ENCODE assay signal across 8 cellular contexts in the genomic region with DNA sequence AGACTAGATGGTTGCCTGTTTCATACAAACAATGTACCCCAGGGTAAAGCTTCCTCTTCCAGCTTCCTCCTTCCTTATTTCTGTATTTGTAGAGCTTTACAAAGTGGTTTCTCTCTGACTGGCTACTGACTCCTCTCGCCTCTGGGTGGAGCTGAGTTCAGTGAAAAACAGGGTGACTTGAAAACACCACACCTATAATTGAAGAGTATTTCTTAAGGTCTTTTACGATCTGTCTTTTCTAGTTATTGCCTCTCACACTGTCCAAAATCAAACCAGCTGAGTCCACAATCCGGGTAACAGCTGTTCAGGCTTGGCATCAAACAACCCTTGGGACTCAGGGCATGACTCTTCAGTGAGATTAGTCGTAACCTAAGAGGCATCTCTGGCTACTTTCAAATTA.
DNase-seq lines count a peak whose midpoint lies in the region; ATAC-seq and TF ChIP-seq lines count a peak whose summit lies in the region.

No MANE protein-coding gene starts in this region.

- no peak overlapping the region for H3K27ac Mint-ChIP-seq in glutamatergic neuron (ENCODE audit: unreplicated experiment)

- ATAC-seq in GM21825 (IDR thresholded peaks at IDR 0.05; ENCODE audit: unreplicated experiment): peak; percentile 69
- peak; percentile 31 to 88 (median 80) for ATAC-seq in heart left ventricle

- H3K27ac ChIP-seq in heart left ventricle: peak overlapping the region in 7 of 12 donors; percentile 10 to 83 (median 39)
- H3K27ac ChIP-seq in uterus: no peak overlapping the region

- DNase-seq in NOMO-1 treated with dmso at 0.1 percent for 144 hours (lab: John Stamatoyannopoulos, UW; ENCODE audit: unreplicated experiment) (peak; percentile 73), heart left ventricle (peak in 3 of 5 donors; percentile 18 to 34 (median 33)), iPS-NIHi11 (ENCODE audit: low spot score) (no peak), glutamatergic neuron (no peak), DMS79 (lab: John Stamatoyannopoulos, UW) (no peak), uterus (no peak)

- H3K27me3 Mint-ChIP-seq in glutamatergic neuron (ENCODE audit: unreplicated experiment): peaks cover 2% of the 10 kb centered on the region

- H3K4me1 ChIP-seq in heart left ventricle (peaks cover 0 to 31% (median 0%) of the 10 kb centered on the region in 12 donors), uterus (no peaks in the 10 kb centered on the region)

- H3K27me3 ChIP-seq in heart left ventricle (no peaks in the 10 kb centered on the region), uterus (no peaks in the 10 kb centered on the region)

- TF ChIP-seq CTCF in GM12872 (IDR thresholded peaks at IDR 0.05; ENCODE audit: insufficient read depth, low read depth, low read length): 0 out of 3 replicates have a peak, but pooled peaks have one; percentile 16
- TF ChIP-seq CTCF in heart left ventricle (IDR thresholded peaks at IDR 0.05): peak in 5 of 12 donors; percentile 9 to 39 (median 14)
- TF ChIP-seq CTCF in glutamatergic neuron (IDR thresholded peaks at IDR 0.05; ENCODE audit: partially characterized antibody, unreplicated experiment): no peak
- no peak for TF ChIP-seq CTCF in uterus (IDR thresholded peaks at IDR 0.05)

- peaks cover 2% of the 10 kb centered on the region for H3K9me3 Mint-ChIP-seq in glutamatergic neuron (ENCODE audit: unreplicated experiment)

- intact Hi-C loops in heart left ventricle (cut with DNase I): loop anchor here in 1 of 10 donors (10.0 kb wide), 1 partner anchor 68 kb away; no protein-coding TSS in a partner anchor
- intact Hi-C loops in uterus (cut with DNase I; ENCODE audit: low total_unique reads): no loop called here

- H3K4me3 Mint-ChIP-seq in glutamatergic neuron (ENCODE audit: unreplicated experiment): no peak overlapping the region

- H3K36me3 ChIP-seq in heart left ventricle: no peaks in the 10 kb centered on the region
- no peaks in the 10 kb centered on the region for H3K36me3 ChIP-seq in uterus

- WGBS in heart left ventricle, 4 donors: 49 to 71% (median 55%) methylated on average over 4 of the region's 4 CpGs

- peaks cover 4% of the 10 kb centered on the region for H3K4me1 Mint-ChIP-seq in glutamatergic neuron (ENCODE audit: low read depth, unreplicated experiment)

- TF ChIP-seq POLR2A in heart left ventricle (IDR thresholded peaks at IDR 0.05) (no peak), uterus (IDR thresholded peaks at IDR 0.05) (no peak)

- H3K36me3 Mint-ChIP-seq in glutamatergic neuron (ENCODE audit: unreplicated experiment): no peaks in the 10 kb centered on the region

- H3K9me3 ChIP-seq in heart left ventricle: no peaks in the 10 kb centered on the region
- H3K9me3 ChIP-seq in uterus: no peaks in the 10 kb centered on the region

- no peak overlapping the region for H3K4me3 ChIP-seq in heart left ventricle
- no peak overlapping the region for H3K4me3 ChIP-seq in uterus

Comparison
In these comparisons a context has a peak if more than half of its experiments do, and no peak if none do; other contexts are left out.
1. DNase-seq: peak in NOMO-1 treated with dmso at 0.1 percent for 144 hours (single experiment) and heart left ventricle (3 of 5); none in iPS-NIHi11 (single experiment), glutamatergic neuron (single experiment), DMS79 (single experiment) and uterus (0 of 2).
2. H3K27ac ChIP-seq: peak in heart left ventricle (7 of 12); none in uterus (0 of 2).